In the genomic region with DNA sequence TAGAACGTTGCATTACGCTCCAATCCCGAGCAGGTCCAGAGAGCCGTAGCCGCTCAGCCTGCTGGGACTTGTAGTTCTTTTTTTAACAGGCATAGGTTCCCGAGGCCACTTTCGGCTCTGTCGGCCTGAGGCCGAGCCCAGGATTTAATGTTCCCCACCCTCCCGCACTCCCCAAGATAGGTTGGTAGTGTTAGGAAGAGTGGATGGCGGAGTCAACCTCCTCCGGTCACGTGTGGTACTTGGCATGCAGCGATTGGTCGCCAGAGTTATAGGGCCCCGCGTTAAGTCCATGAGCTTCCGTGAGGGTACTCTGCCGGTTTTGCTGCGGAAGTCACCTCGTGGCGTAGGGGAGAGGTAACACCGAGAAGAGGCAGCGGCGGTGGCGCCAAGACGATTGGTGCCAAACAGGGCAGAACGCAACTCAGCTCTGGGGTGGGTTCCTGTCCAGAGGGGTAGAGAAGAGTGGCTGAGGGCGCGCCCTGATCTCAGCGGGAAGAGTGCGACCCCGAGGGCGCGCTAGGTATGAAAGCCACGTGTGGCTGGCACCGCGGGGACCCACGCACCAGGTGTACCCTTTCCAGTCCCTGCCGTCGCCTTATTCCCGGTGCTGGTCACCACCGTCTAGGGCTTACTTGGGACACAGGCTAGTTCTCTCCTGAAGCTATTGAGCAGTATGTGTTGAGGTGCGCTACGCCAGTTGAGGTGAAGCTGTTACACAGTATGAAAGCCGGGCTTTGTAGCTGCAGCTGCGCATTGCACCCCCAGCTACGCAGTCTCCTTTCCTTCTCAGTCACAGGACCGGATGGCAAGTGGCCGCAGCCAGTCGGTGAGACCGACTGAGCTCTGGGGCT, we compare ENCODE assay signal across 9 cellular contexts.
DNase-seq lines count a peak whose midpoint lies in the region; ATAC-seq, FAIRE-seq and TF ChIP-seq lines count a peak whose summit lies in the region.
"Had no signal": no experiment of that assay in that cellular context is flagged by ENCODE, and none has a peak within 500 bp of the region (broad histone marks: within the 10 kb centered on the region; RNA-seq: fewer than 3 reads in every experiment).

No MANE protein-coding gene starts in this region.

- H3K4me1 ChIP-seq in ACC112 (ENCODE audit: control insufficient read depth, insufficient read depth, low read length, unreplicated experiment): peaks cover 12% of the 10 kb centered on the region
- no peaks in the 10 kb centered on the region for H3K4me1 ChIP-seq in mucosa of descending colon (ENCODE audit: low read depth)
- no peaks in the 10 kb centered on the region for H3K4me1 ChIP-seq in smooth muscle cell (ENCODE audit: low read depth)
- H3K4me1 ChIP-seq: adrenal gland had no signal

- peak; percentile 26; the same call in 1 of the 2 replicates for TF ChIP-seq POLR2A in H54 (IDR thresholded peaks at IDR 0.05; ENCODE audit: low read depth, low read length)

- H2AFZ ChIP-seq in ACC112 (ENCODE audit: low read length, unreplicated experiment) (peak overlapping the region; percentile 94), smooth muscle cell (ENCODE audit: low read depth) (no peak overlapping the region)

- H3K9me3 ChIP-seq in mucosa of descending colon (no peaks in the 10 kb centered on the region), smooth muscle cell (replicated peaks; ENCODE audit: low read depth) (no peaks in the 10 kb centered on the region)
- H3K9me3 ChIP-seq: adrenal gland had no signal

- H3K4me2 ChIP-seq in smooth muscle cell: no peak overlapping the region

- H3K36me3 ChIP-seq in ACC112 (ENCODE audit: insufficient read depth, low read length) (no peaks in the 10 kb centered on the region), mucosa of descending colon (ENCODE audit: low read depth) (no peaks in the 10 kb centered on the region), smooth muscle cell (ENCODE audit: low read depth) (no peaks in the 10 kb centered on the region)
- H3K36me3 ChIP-seq: adrenal gland had no signal

- H3K4me3 ChIP-seq in ACC112 (ENCODE audit: low read depth, low read length) (peak overlapping the region; percentile 95), mucosa of descending colon (peak overlapping the region; percentile 38), smooth muscle cell (no peak overlapping the region)

- no CpG with 5 or more reads among the region's 52 CpGs for WGBS in smooth muscle cell (ENCODE audit: low lambda C conversion rate)

- H3K27me3 ChIP-seq in ACC112 (ENCODE audit: insufficient read depth, low read length): no peaks in the 10 kb centered on the region
- H3K27me3 ChIP-seq in smooth muscle cell (ENCODE audit: low read depth): no peaks in the 10 kb centered on the region
- H3K27me3 ChIP-seq: adrenal gland had no signal

- FAIRE-seq in H54 (lab: Jason Lieb, UNC): no peak

- H4K20me1 ChIP-seq in smooth muscle cell (ENCODE audit: low read depth): no peaks in the 10 kb centered on the region

- no peaks in the 10 kb centered on the region for H3F3A ChIP-seq in smooth muscle cell (ENCODE audit: low read depth)

- H3K27ac ChIP-seq in ACC112 (ENCODE audit: low read depth, low read length) (peak overlapping the region; percentile 47), smooth muscle cell (ENCODE audit: low read depth) (no peak overlapping the region)

- TF ChIP-seq CTCF in mucosa of descending colon (IDR thresholded peaks at IDR 0.05) (no peak), smooth muscle cell (IDR thresholded peaks at IDR 0.05; ENCODE audit: borderline replicate concordance, insufficient read depth, poor library complexity, severe bottlenecking) (no peak)

- DNase-seq in H54 (ENCODE audit: insufficient read length, low spot score) (peak; percentile 30), brain pericyte (ENCODE audit: low read depth, low spot score) (peak; percentile 90), mucosa of descending colon (peak in 2 of 3 donors; percentile 85 to 90), smooth muscle cell (lab: John Stamatoyannopoulos, UW; ENCODE audit: unreplicated experiment) (no peak), 8988T (no peak)
- DNase-seq in NK-92 treated with Interleukin-12 subunit alpha and Interleukin-12 subunit beta, amount 100 ng/mL, for 24 hours (lab: John Stamatoyannopoulos, UW): peak; percentile 80

- peaks cover 47% of the 10 kb centered on the region for H3K79me2 ChIP-seq in ACC112 (ENCODE audit: control insufficient read depth, insufficient read depth, low read length, unreplicated experiment)
- no peaks in the 10 kb centered on the region for H3K79me2 ChIP-seq in smooth muscle cell (ENCODE audit: low read depth)

- no peak for ATAC-seq in mucosa of descending colon
- no peak for ATAC-seq in GM21825 (IDR thresholded peaks at IDR 0.05; ENCODE audit: unreplicated experiment)

- no peak overlapping the region for H3K9ac ChIP-seq in smooth muscle cell (ENCODE audit: low read depth)

- intact Hi-C loops in mucosa of descending colon (cut with DNase I, micrococcal nuclease): no loop called here

Comparison
In these comparisons a context has a peak if more than half of its experiments do, and no peak if none do; other contexts are left out.
1. DNase-seq: peak in H54 (single experiment), NK-92 treated with Interleukin-12 subunit alpha and Interleukin-12 subunit beta, amount 100 ng/mL, for 24 hours (single experiment), brain pericyte (single experiment) and mucosa of descending colon (2 of 3); none in smooth muscle cell (single experiment) and 8988T (single experiment).